8 cellular contexts compared by ENCODE assay signal in genomic region chr12:57753938-57754337, GRCh38. TPM values are rescaled to one million over a fixed set of nuclear protein-coding genes. Genes with fewer than 3 reads are reported as not detected.
DNase-seq lines count a peak whose midpoint lies in the region; ATAC-seq and TF ChIP-seq lines count a peak whose summit lies in the region.

No MANE protein-coding gene starts in this region.

- TF ChIP-seq CTCF in esophagus squamous epithelium (IDR thresholded peaks at IDR 0.05): no peak

- peaks cover 1 to 34% (median 4%) of the 10 kb centered on the region in 3 donors for H3K36me3 ChIP-seq in esophagus squamous epithelium

- H3K36me3 Mint-ChIP-seq in activated T-cell treated with anti-CD3 and anti-CD28 coated beads, Interleukin-2, amount 50 U/mL, for 24 hours (ENCODE audit: low read depth): peaks cover 50% of the 10 kb centered on the region
- peaks cover 18% of the 10 kb centered on the region for H3K36me3 Mint-ChIP-seq in T-cell
- H3K36me3 Mint-ChIP-seq in stimulated activated naive B cell treated with anti-CD40 and anti-IgM and Interleukin-4, amounts not matched to agents 10 μg/mL and 1 μg/mL and 100 μg/mL, for 72 hours: peaks cover 31 to 34% of the 10 kb centered on the region in 2 donors

- H3K4me1 ChIP-seq in esophagus squamous epithelium: peaks cover 33 to 59% (median 37%) of the 10 kb centered on the region in 3 donors

- H3K27ac ChIP-seq in esophagus squamous epithelium: peak overlapping the region in 3 of 4 donors; percentile 48 to 86 (median 76)

- peaks cover 57% of the 10 kb centered on the region for H3K4me1 Mint-ChIP-seq in activated T-cell treated with anti-CD3 and anti-CD28 coated beads, Interleukin-2, amount 50 U/mL, for 24 hours (ENCODE audit: low read depth)
- peaks cover 60 to 66% (median 62%) of the 10 kb centered on the region in 3 donors for H3K4me1 Mint-ChIP-seq in T-cell
- H3K4me1 Mint-ChIP-seq in stimulated activated naive B cell treated with anti-CD40 and anti-IgM and Interleukin-4, amounts not matched to agents 10 μg/mL and 1 μg/mL and 100 μg/mL, for 72 hours: peaks cover 39 to 69% of the 10 kb centered on the region in 2 donors

- peak overlapping the region; percentile 91 for H3K27ac Mint-ChIP-seq in activated T-cell treated with anti-CD3 and anti-CD28 coated beads, Interleukin-2, amount 50 U/mL, for 24 hours
- peak overlapping the region; percentile 93 to 99 for H3K27ac Mint-ChIP-seq in T-cell
- peak overlapping the region; percentile 0 for H3K27ac Mint-ChIP-seq in stimulated activated naive B cell treated with anti-CD40 and anti-IgM and Interleukin-4, amounts not matched to agents 10 μg/mL and 1 μg/mL and 100 μg/mL, for 72 hours

- no peaks in the 10 kb centered on the region for H3K27me3 Mint-ChIP-seq in activated T-cell treated with anti-CD3 and anti-CD28 coated beads, Interleukin-2, amount 50 U/mL, for 24 hours
- H3K27me3 Mint-ChIP-seq in T-cell: no peaks in the 10 kb centered on the region
- H3K27me3 Mint-ChIP-seq in stimulated activated naive B cell treated with anti-CD40 and anti-IgM and Interleukin-4, amounts not matched to agents 10 μg/mL and 1 μg/mL and 100 μg/mL, for 72 hours: no peaks in the 10 kb centered on the region

- no peak for DNase-seq in activated T-cell treated with anti-CD3 and anti-CD28 coated beads, Interleukin-2, amount 50 U/mL, for 24 hours
- DNase-seq in activated T-cell treated with anti-CD3 and anti-CD28 coated beads, Interleukin-2, amount 50 U/mL, for 48 hours: no peak
- DNase-seq in T-cell: no peak
- DNase-seq in esophagus squamous epithelium (lab: John Stamatoyannopoulos, UW): no peak
- no peak for DNase-seq in stimulated activated naive B cell treated with anti-CD40 and anti-IgM and Interleukin-4, amounts not matched to agents 10 μg/mL and 1 μg/mL and 100 μg/mL, for 72 hours
- no peak for DNase-seq in T-helper 9 cell
- DNase-seq in UCSD-AML1 (lab: John Stamatoyannopoulos, UW; ENCODE audit: unreplicated experiment): no peak

- no peak for ATAC-seq in T-cell (replicated peaks in 1 of 4)
- no peak for ATAC-seq in stimulated activated naive B cell treated with anti-CD40 and anti-IgM and Interleukin-4, amounts not matched to agents 10 μg/mL and 1 μg/mL and 100 μg/mL, for 72 hours (replicated peaks)
- no peak for ATAC-seq in GM21526 (IDR thresholded peaks at IDR 0.05; ENCODE audit: low FRiP score, unreplicated experiment)

- POLR2A ChIA-PET in T-cell (lab: Charles Lee): interaction anchor here (0.6 to 1.0 kb wide), 2 partner anchors 9 to 28 kb away, joined by 3 read pairs; partner anchors contain the start of gene TSPAN31 (in 1 of the 2)

- no peaks in the 10 kb centered on the region for H3K9me3 Mint-ChIP-seq in activated T-cell treated with anti-CD3 and anti-CD28 coated beads, Interleukin-2, amount 50 U/mL, for 24 hours
- H3K9me3 Mint-ChIP-seq in T-cell: no peaks in the 10 kb centered on the region
- no peaks in the 10 kb centered on the region for H3K9me3 Mint-ChIP-seq in stimulated activated naive B cell treated with anti-CD40 and anti-IgM and Interleukin-4, amounts not matched to agents 10 μg/mL and 1 μg/mL and 100 μg/mL, for 72 hours

- H3K4me3 Mint-ChIP-seq in activated T-cell treated with anti-CD3 and anti-CD28 coated beads, Interleukin-2, amount 50 U/mL, for 24 hours: peak overlapping the region; percentile 81
- H3K4me3 Mint-ChIP-seq in T-cell: peak overlapping the region; percentile 81 to 91 (median 90)
- no peak overlapping the region for H3K4me3 Mint-ChIP-seq in stimulated activated naive B cell treated with anti-CD40 and anti-IgM and Interleukin-4, amounts not matched to agents 10 μg/mL and 1 μg/mL and 100 μg/mL, for 72 hours

- TF ChIP-seq POLR2A in esophagus squamous epithelium (IDR thresholded peaks at IDR 0.05): no peak

- CTCF ChIA-PET in T-cell (lab: Charles Lee): interaction anchor here in 1 of 2 donors (0.6 to 1.1 kb wide), 2 partner anchors 9 to 18 kb away, joined by 3 read pairs; partner anchors contain the start of genes EEF1AKMT3, METTL1 and TSPAN31

- H3K9me3 ChIP-seq in esophagus squamous epithelium: no peaks in the 10 kb centered on the region

- H3K4me3 ChIP-seq in esophagus squamous epithelium: peak overlapping the region in 1 of 4 donors; percentile 98

- H3K27me3 ChIP-seq in esophagus squamous epithelium: no peaks in the 10 kb centered on the region

- intact Hi-C loops in esophagus squamous epithelium (cut with DNase I): no loop called here

- WGBS in esophagus squamous epithelium, 2 donors: 20 to 38% methylated on average over 1 of the region's 1 CpG

RNA-seq across cellular contexts. Expression of gene MARCHF9, which starts 1.0 kb away (rescaled TPM):
- 10 to 100 TPM; 45.4 to 72.9 (median 71.7) TPM for total RNA-seq in T-cell
- 1 to 10 TPM; 3.6 to 8.4 (median 5.3) TPM for total RNA-seq in esophagus squamous epithelium

RNA-seq across cellular contexts. Expression of gene CDK4, which starts 1.8 kb away (rescaled TPM):
- total RNA-seq in T-cell: 10 to 100 TPM; 24.1 to 53.9 (median 46.2) TPM
- total RNA-seq in esophagus squamous epithelium: 10 to 100 TPM; 42.8 to 96.9 (median 60.4) TPM

RNA-seq across cellular contexts. Expression of gene TSPAN31, which starts 9.1 kb away (rescaled TPM):
- total RNA-seq in T-cell (10 to 100 TPM; 12.8 to 25.6 (median 15.5) TPM), esophagus squamous epithelium (10 to 100 TPM; 37.2 to 62.5 (median 40.2) TPM)

RNA-seq across cellular contexts. Expression of gene CYP27B1, which starts 12.9 kb away (rescaled TPM):
- total RNA-seq in T-cell (1 to 10 TPM in 3 of 5 donors, under 1 TPM in 2; 0.76 to 2.1 (median 1.2) TPM), esophagus squamous epithelium (1 to 10 TPM in 2 of 4 donors, under 1 TPM in 2; 0.18 to 1.7 (median 1.1) TPM)

RNA-seq across cellular contexts. Expression of gene AGAP2, which starts 15.4 kb away (rescaled TPM):
- total RNA-seq in T-cell (10 to 100 TPM; 43.2 to 74.6 (median 66.4) TPM), esophagus squamous epithelium (1 to 10 TPM in 3 of 4 donors, under 1 TPM in 1; 0.88 to 2.3 (median 1.3) TPM)

Comparison
In these comparisons a context has a peak if more than half of its experiments do, and no peak if none do; other contexts are left out.
1. H3K27ac Mint-ChIP-seq: peak in every context shown above with its lines; median percentile 96 in T-cell; 91 in activated T-cell treated with anti-CD3 and anti-CD28 coated beads, Interleukin-2, amount 50 U/mL, for 24 hours; 0 in stimulated activated naive B cell treated with anti-CD40 and anti-IgM and Interleukin-4, amounts not matched to agents 10 μg/mL and 1 μg/mL and 100 μg/mL, for 72 hours.
2. H3K4me3 Mint-ChIP-seq: peak in activated T-cell treated with anti-CD3 and anti-CD28 coated beads, Interleukin-2, amount 50 U/mL, for 24 hours (single experiment) and T-cell (3 of 3); none in stimulated activated naive B cell treated with anti-CD40 and anti-IgM and Interleukin-4, amounts not matched to agents 10 μg/mL and 1 μg/mL and 100 μg/mL, for 72 hours (0 of 2).
3. RNA of gene MARCHF9, which starts 1.0 kb away (total RNA-seq): 45.4 to 72.9 TPM in T-cell; 3.6 to 8.4 TPM in esophagus squamous epithelium; every median in the first group is over 4 times any median in the second.